ENCODE assay signal across 1 cellular context in the genomic region with DNA sequence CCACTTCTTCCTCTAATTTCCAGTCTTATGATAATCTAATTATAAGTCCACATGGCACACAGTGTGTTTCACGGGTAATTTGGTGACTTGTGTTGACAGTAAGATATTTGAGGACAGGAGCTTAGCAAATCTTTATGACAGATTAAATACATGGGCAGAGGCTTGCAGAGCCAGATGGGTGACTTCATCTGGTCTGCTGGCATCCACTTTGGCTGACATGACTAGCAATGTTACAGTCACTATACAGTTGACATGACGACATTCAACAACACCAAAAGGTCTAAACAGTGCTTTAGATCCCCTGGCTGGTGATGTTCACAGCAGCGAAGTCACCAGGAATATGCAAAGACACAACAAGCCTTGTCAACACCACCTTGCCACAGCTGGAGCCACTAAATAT.
TF ChIP-seq lines count a peak whose summit lies in the region.

No MANE protein-coding gene starts in this region.

TF ChIP-seq in H1, 55 proteins besides CTCF, POLR2A, EP300 and RAD21:
- TF ChIP-seq TBP (IDR thresholded peaks at IDR 0.05; ENCODE audit: low read depth, low read length) (no peak), SP1 (IDR thresholded peaks at IDR 0.05; ENCODE audit: low read depth, low read length) (no peak), CTBP2 (IDR thresholded peaks at IDR 0.05; ENCODE audit: borderline replicate concordance, insufficient read depth, insufficient read length, low read length) (no peak), RBBP5 (IDR thresholded peaks at IDR 0.05; ENCODE audit: borderline replicate concordance, low read depth, low read length) (no peak), NANOG (IDR thresholded peaks at IDR 0.05; ENCODE audit: insufficient read depth, low read depth, low read length, poor library complexity, severe bottlenecking) (no peak), NRF1 (IDR thresholded peaks at IDR 0.05; ENCODE audit: low read depth, low read length) (no peak)
- TF ChIP-seq, protein P1, sequence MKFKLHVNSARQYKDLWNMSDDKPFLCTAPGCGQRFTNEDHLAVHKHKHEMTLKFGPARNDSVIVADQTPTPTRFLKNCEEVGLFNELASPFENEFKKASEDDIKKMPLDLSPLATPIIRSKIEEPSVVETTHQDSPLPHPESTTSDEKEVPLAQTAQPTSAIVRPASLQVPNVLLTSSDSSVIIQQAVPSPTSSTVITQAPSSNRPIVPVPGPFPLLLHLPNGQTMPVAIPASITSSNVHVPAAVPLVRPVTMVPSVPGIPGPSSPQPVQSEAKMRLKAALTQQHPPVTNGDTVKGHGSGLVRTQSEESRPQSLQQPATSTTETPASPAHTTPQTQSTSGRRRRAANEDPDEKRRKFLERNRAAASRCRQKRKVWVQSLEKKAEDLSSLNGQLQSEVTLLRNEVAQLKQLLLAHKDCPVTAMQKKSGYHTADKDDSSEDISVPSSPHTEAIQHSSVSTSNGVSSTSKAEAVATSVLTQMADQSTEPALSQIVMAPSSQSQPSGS (IDR thresholded peaks at IDR 0.05; ENCODE audit: low read length), result no peak
TF ChIP-seq in H1: peak in this region for 0.
